In genomic region chr17:5438716-5439445, GRCh38 we compare ENCODE assay signal across 1 cellular context.
A peak's percentile ranks its signal among the peaks of the same experiment; 100 is the strongest.
TF ChIP-seq lines count a peak whose summit lies in the region.

Gene C1QBP, minus strand, starts transcription at chr17:5439155. Its CDS starts 82 bp downstream, at chr17:5439073.

TF ChIP-seq in K562, 482 proteins besides CTCF, POLR2A, EP300 and RAD21 (continued from another document and continues in another):
- TF ChIP-seq VEZF1 (CRISPR knock-in tag; IDR thresholded peaks at IDR 0.05) (peak; percentile 84), TEAD4 (IDR thresholded peaks at IDR 0.05; ENCODE audit: low read length) (0 out of 2 replicates have a peak, but pooled peaks have one; percentile 5), TEAD4 (CRISPR knock-in tag; IDR thresholded peaks at IDR 0.05; ENCODE audit: borderline replicate concordance) (no peak), RBFOX2 (IDR thresholded peaks at IDR 0.05; ENCODE audit: low read depth, low read length) (peak; percentile 92), HMGN3 (IDR thresholded peaks at IDR 0.05; ENCODE audit: borderline replicate concordance, extremely low read depth, insufficient read length, low read depth, low read length) (peak; percentile 69), DEAF1 (CRISPR knock-in tag; IDR thresholded peaks at IDR 0.05) (peak; percentile 47; the same call in 1 of the 2 replicates), NONO (IDR thresholded peaks at IDR 0.05; ENCODE audit: low read depth in 2 of 2, low read length in 1 of 2) (peak in 1 of 2 experiments; percentile 55; a peak in 2 of 4 replicates), MYBL2 (IDR thresholded peaks at IDR 0.05; ENCODE audit: low read depth) (no peak), MYBL2 (CRISPR knock-in tag; IDR thresholded peaks at IDR 0.05; ENCODE audit: borderline replicate concordance) (no peak), ZBTB26 (CRISPR knock-in tag; IDR thresholded peaks at IDR 0.05) (no peak), SRSF1 (IDR thresholded peaks at IDR 0.05; ENCODE audit: low read depth, low read length) (no peak), ESRRA (IDR thresholded peaks at IDR 0.05; ENCODE audit: borderline replicate concordance, low read depth) (peak; percentile 77), ZNF668 (CRISPR knock-in tag; IDR thresholded peaks at IDR 0.05) (no peak), ZNF263 (CRISPR knock-in tag; IDR thresholded peaks at IDR 0.05; ENCODE audit: borderline replicate concordance) (peak; percentile 15; the same call in 1 of the 2 replicates), LCOR (CRISPR knock-in tag; IDR thresholded peaks at IDR 0.05) (0 out of 2 replicates have a peak, but pooled peaks have one; percentile 75), SP2 (IDR thresholded peaks at IDR 0.05; ENCODE audit: extremely low read depth, low read depth, low read length, poor library complexity, severe bottlenecking) (no peak), ZBTB40 (IDR thresholded peaks at IDR 0.05) (peak; percentile 89), ZBTB40 (CRISPR knock-in tag; IDR thresholded peaks at IDR 0.05) (no peak), CREM (IDR thresholded peaks at IDR 0.05; ENCODE audit: low read depth) (peak; percentile 58; the same call in 1 of the 2 replicates), HEY1 (CRISPR knock-in tag; IDR thresholded peaks at IDR 0.05; ENCODE audit: borderline replicate concordance) (no peak), ZNF395 (CRISPR knock-in tag; IDR thresholded peaks at IDR 0.05) (0 out of 2 replicates have a peak, but pooled peaks have one; percentile 24), CHD1 (IDR thresholded peaks at IDR 0.05; ENCODE audit: low read length) (peak; percentile 78), MTA3 (IDR thresholded peaks at IDR 0.05; ENCODE audit: borderline replicate concordance) (peak; percentile 60; the same call in 1 of the 2 replicates), ZNF76 (CRISPR knock-in tag; IDR thresholded peaks at IDR 0.05; ENCODE audit: borderline replicate concordance) (no peak), TAF1 (IDR thresholded peaks at IDR 0.05; ENCODE audit: control insufficient read depth, extremely low read depth, insufficient read depth, low read length, severe bottlenecking) (peak; percentile 40), HMBOX1 (IDR thresholded peaks at IDR 0.05) (no peak), EP400 (IDR thresholded peaks at IDR 0.05) (peak; percentile 86), HDAC8 (tag; IDR thresholded peaks at IDR 0.05) (no peak), SIN3A (IDR thresholded peaks at IDR 0.05; ENCODE audit: borderline replicate concordance in 2 of 2, control insufficient read depth in 1 of 2, low read depth in 2 of 2, low read length in 2 of 2) (peak; percentile 83 to 88; a peak in 2 of 4 replicates), XRCC5 (IDR thresholded peaks at IDR 0.05; ENCODE audit: low read depth, low read length) (peak; percentile 76), ZBTB49 (CRISPR knock-in tag; IDR thresholded peaks at IDR 0.05; ENCODE audit: borderline replicate concordance) (no peak), JUND (IDR thresholded peaks at IDR 0.05; ENCODE audit: borderline replicate concordance, low read depth, low read length) (0 out of 2 replicates have a peak, but pooled peaks have one; percentile 34), JUND (tag; IDR thresholded peaks at IDR 0.05; ENCODE audit: borderline replicate concordance, low read depth, low read length) (no peak), HCFC1 (IDR thresholded peaks at IDR 0.05; ENCODE audit: low read depth, low read length) (peak; percentile 62), JUN (IDR thresholded peaks at IDR 0.05; ENCODE audit: borderline replicate concordance, low read depth, low read length) (peak; percentile 50; the same call in 1 of the 2 replicates), JUN (CRISPR knock-in tag; IDR thresholded peaks at IDR 0.05; ENCODE audit: borderline replicate concordance) (no peak), E2F6 (IDR thresholded peaks at IDR 0.05; ENCODE audit: borderline replicate concordance in 1 of 2, extremely low read depth in 1 of 2, insufficient read depth in 1 of 2, insufficient read length in 1 of 2, low read depth in 1 of 2, low read length in 1 of 2, poor library complexity in 1 of 2, severe bottlenecking in 1 of 2) (peak; percentile 48), SIN3B (IDR thresholded peaks at IDR 0.05; ENCODE audit: low read depth) (peak; percentile 80), ATF7 (IDR thresholded peaks at IDR 0.05) (peak; percentile 59), RBBP5 (IDR thresholded peaks at IDR 0.05; ENCODE audit: borderline replicate concordance, insufficient read depth, low read length, poor library complexity, severe bottlenecking) (peak; percentile 97), CEBPG (CRISPR knock-in tag; IDR thresholded peaks at IDR 0.05) (no peak), CEBPG (tag; conservative IDR thresholded peaks at IDR 0.05 in 1 of 2, IDR thresholded peaks at IDR 0.05 in 1 of 2) (no peak), SRSF9 (IDR thresholded peaks at IDR 0.05; ENCODE audit: borderline replicate concordance, low read depth, low read length) (no peak)
